Comparison of ENCODE assay signal across 14 cellular contexts in the genomic region with DNA sequence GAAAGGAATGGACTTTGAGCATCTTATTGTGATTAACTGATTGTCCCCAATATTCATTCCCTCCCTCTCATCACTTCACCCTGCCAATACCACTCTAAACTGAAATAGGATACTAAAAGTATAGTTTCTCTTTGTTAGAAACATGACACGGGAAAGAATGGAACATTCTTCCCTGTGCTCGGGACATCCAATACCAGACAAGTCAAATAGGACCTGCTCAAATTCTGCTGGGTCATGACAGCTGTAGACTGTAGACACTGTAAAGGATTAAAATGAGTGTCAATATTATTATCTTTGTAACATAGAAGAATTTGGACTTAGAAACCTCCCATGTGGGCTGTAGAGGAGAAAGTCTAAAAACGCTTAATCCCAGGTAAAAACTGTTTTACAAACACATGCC.
A peak's percentile ranks its signal among the peaks of the same experiment; 100 is the strongest.
DNase-seq lines count a peak whose midpoint lies in the region; ATAC-seq and TF ChIP-seq lines count a peak whose summit lies in the region.
"Had no signal": no experiment of that assay in that cellular context is flagged by ENCODE, and none has a peak within 500 bp of the region (broad histone marks: within the 10 kb centered on the region; RNA-seq: fewer than 3 reads in every experiment).

No MANE protein-coding gene starts in this region.

- DNase-seq in Right ventricle myocardium superior (no peak), left cardiac atrium (no peak), epithelial cell of prostate (ENCODE audit: low read depth, low spot score) (no peak), left kidney (ENCODE audit: low read depth, low spot score) (peak; percentile 21), nephron progenitor cell (no peak), NCI-H82 (lab: John Stamatoyannopoulos, UW) (no peak)
- DNase-seq: ACHN; Calu3; CD4-positive, CD25-positive, alpha-beta regulatory T cell; DMS 273 treated with DMSO at 0.1 percent for 48 hours; GOT3 had no signal

- peak; percentile 18 for ATAC-seq in Right ventricle myocardium superior (ENCODE audit: poor library complexity)
- no peak for ATAC-seq in left cardiac atrium
- ATAC-seq in GM21723 (IDR thresholded peaks at IDR 0.05; ENCODE audit: unreplicated experiment) = no peak
- ATAC-seq in GM19463 (IDR thresholded peaks at IDR 0.05; ENCODE audit: unreplicated experiment) = no peak

- H3K36me3 Mint-ChIP-seq in nephron progenitor cell (ENCODE audit: low read depth) = peaks cover 4% of the 10 kb centered on the region
- H3K36me3 Mint-ChIP-seq: CD4-positive, CD25-positive, alpha-beta regulatory T cell had no signal

- peaks cover 23% of the 10 kb centered on the region for H3K9me3 Mint-ChIP-seq in nephron progenitor cell

- TF ChIP-seq CTCF in nephron progenitor cell (IDR thresholded peaks at IDR 0.05) = no peak

- no peak overlapping the region for H3K4me3 Mint-ChIP-seq in nephron progenitor cell
- H3K4me3 Mint-ChIP-seq: CD4-positive, CD25-positive, alpha-beta regulatory T cell had no signal

- peak overlapping the region; percentile 58 for H3K27ac ChIP-seq in epithelial cell of prostate
- H3K27ac ChIP-seq: BLaER1 treated with 17β-estradiol and CSF1 and Interleukin-3, amounts not matched to agents 10 nM and 100 nM had no signal

- peaks cover 33% of the 10 kb centered on the region for H3K4me1 Mint-ChIP-seq in nephron progenitor cell
- H3K4me1 Mint-ChIP-seq: CD4-positive, CD25-positive, alpha-beta regulatory T cell had no signal

- intact Hi-C loops in Right ventricle myocardium superior (cut with DNase I) (loop anchor here (5.0 kb wide), 1 partner anchor 38 kb away; no protein-coding TSS in a partner anchor), left cardiac atrium (cut with DNase I) (loop anchor here in 1 of 2 donors (10.0 kb wide), 1 partner anchor 59 kb away; no protein-coding TSS in a partner anchor)

- peak overlapping the region; percentile 87 for H3K27ac Mint-ChIP-seq in nephron progenitor cell
- H3K27ac Mint-ChIP-seq: CD4-positive, CD25-positive, alpha-beta regulatory T cell had no signal

- peaks cover 7% of the 10 kb centered on the region for H3K27me3 Mint-ChIP-seq in nephron progenitor cell (ENCODE audit: low read depth, poor library complexity)
